Comparison of ENCODE assay signal across 8 cellular contexts in the genomic region with DNA sequence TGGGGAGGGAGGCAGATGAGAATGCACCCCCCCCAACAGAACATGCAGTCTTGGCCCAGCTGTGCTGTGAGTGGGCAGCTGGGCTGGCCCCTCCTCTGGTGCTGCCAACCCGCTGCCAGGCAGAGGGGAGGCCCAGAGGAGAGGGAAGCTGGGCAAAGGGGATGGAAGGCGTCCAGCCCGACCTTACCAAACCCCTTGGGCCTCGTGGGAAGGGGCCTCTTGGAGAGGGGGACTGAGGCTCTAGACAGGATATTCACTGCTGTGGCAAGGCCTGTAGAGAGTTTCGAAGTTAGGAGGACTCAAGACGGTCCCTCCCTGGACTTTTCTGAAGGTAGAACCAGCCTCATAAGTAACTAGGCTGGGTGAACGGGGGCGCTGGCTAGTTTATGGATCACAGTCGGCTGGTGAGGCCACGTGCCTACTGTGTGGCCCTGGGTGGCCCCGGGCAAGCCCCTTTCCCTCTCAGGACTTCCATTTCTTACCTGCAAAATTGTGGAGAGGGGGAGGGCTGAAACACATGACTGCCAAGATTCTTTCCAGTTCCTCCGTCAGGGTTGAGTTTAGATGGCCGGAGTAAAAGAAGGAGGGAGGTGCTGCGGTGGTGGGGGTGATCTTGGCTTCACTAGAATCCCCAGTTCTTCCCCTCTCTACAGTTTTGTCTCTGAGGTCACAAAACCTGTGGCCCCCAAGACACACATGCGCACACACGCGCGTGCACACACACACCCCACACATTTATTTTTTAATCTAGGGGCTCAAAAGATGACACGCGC. TPM values are rescaled to one million over a fixed set of nuclear protein-coding genes. Genes with fewer than 3 reads are reported as not detected.
DNase-seq lines count a peak whose midpoint lies in the region; ATAC-seq and TF ChIP-seq lines count a peak whose summit lies in the region.

No MANE protein-coding gene starts in this region.

- peaks cover 51% of the 10 kb centered on the region for H3K4me1 Mint-ChIP-seq in activated B cell treated with CpG ODN at 0.5 μM for 24 hours
- H3K4me1 Mint-ChIP-seq in stimulated activated naive CD8-positive, alpha-beta T cell treated with anti-CD3 and anti-CD28 coated beads, Interleukin-15, amount 100 ng/mL, for 72 hours, result peaks cover 86% of the 10 kb centered on the region

- peaks cover 31% of the 10 kb centered on the region for H3K36me3 Mint-ChIP-seq in activated B cell treated with CpG ODN at 0.5 μM for 24 hours (ENCODE audit: low read depth)

- TF ChIP-seq CTCF in C4-2B (conservative IDR thresholded peaks at IDR 0.05) (no peak), activated B cell treated with CpG ODN at 0.5 μM for 24 hours (IDR thresholded peaks at IDR 0.05) (no peak)

- peaks cover 30% of the 10 kb centered on the region for H3K4me1 ChIP-seq in effector memory CD4-positive, alpha-beta T cell (ENCODE audit: control insufficient read depth, insufficient read depth, low read length, poor library complexity, severe bottlenecking)
- peaks cover 3% of the 10 kb centered on the region for H3K4me1 ChIP-seq in mesodermal cell (ENCODE audit: control insufficient read depth, insufficient read depth, low read length, poor library complexity, severe bottlenecking)

- CTCF ChIA-PET in activated B cell treated with CpG ODN at 0.5 μM for 24 hours (lab: Charles Lee), result interaction anchor here (1.6 to 2.2 kb wide), 2 partner anchors 39 to 65 kb away, joined by 5 to 6 read pairs; no protein-coding TSS in a partner anchor

- H3K9me3 Mint-ChIP-seq in activated B cell treated with CpG ODN at 0.5 μM for 24 hours, result no peaks in the 10 kb centered on the region
- H3K9me3 Mint-ChIP-seq in stimulated activated naive CD8-positive, alpha-beta T cell treated with anti-CD3 and anti-CD28 coated beads, Interleukin-15, amount 100 ng/mL, for 72 hours, result no peaks in the 10 kb centered on the region

- no peaks in the 10 kb centered on the region for H3K27me3 ChIP-seq in effector memory CD4-positive, alpha-beta T cell (replicated peaks; ENCODE audit: control insufficient read depth, insufficient read depth, low read length, poor library complexity, severe bottlenecking)

- intact Hi-C loops in activated B cell treated with CpG ODN at 0.5 μM for 24 hours (cut with micrococcal nuclease), result loop anchor here (1.0 to 10.0 kb wide), 8 partner anchors 11 to 320 kb away; partner anchors contain the start of genes CNP, DNAJC7, KCNH4 and STAT3

- H3K9me3 ChIP-seq in effector memory CD4-positive, alpha-beta T cell (ENCODE audit: control insufficient read depth, low read length), result no peaks in the 10 kb centered on the region
- no peaks in the 10 kb centered on the region for H3K9me3 ChIP-seq in mesodermal cell (ENCODE audit: control insufficient read depth, low read length)

- H3K4me3 ChIP-seq in effector memory CD4-positive, alpha-beta T cell (ENCODE audit: insufficient read depth, low read depth, low read length, poor library complexity, severe bottlenecking), result peak overlapping the region; percentile 61
- H3K4me3 ChIP-seq in mesodermal cell (ENCODE audit: extremely low read depth, insufficient read depth, low read length, poor library complexity, severe bottlenecking), result peak overlapping the region; percentile 44

- peak overlapping the region; percentile 29 for H3K27ac ChIP-seq in C4-2B
- H3K27ac ChIP-seq in effector memory CD4-positive, alpha-beta T cell (ENCODE audit: insufficient read depth, low read length, poor library complexity, severe bottlenecking), result peak overlapping the region; percentile 88
- H3K27ac ChIP-seq in mesodermal cell (ENCODE audit: low read depth, low read length, severe bottlenecking), result no peak overlapping the region

- 77 to 82% methylated on average over 7 to 16 of the region's 20 CpGs for WGBS in mesodermal cell (ENCODE audit: insufficient coverage in 2 of 2), 2 experiments

- ATAC-seq in HG02642 (IDR thresholded peaks at IDR 0.05; ENCODE audit: poor library complexity, unreplicated experiment) (peak; percentile 10), activated B cell treated with CpG ODN at 0.5 μM for 24 hours (ENCODE audit: low read depth) (peak; percentile 37)
- ATAC-seq in stimulated activated naive CD8-positive, alpha-beta T cell treated with anti-CD3 and anti-CD28 coated beads, Interleukin-15, amount 100 ng/mL, for 72 hours, result peak; percentile 61

- peak overlapping the region; percentile 97 for H3K27ac Mint-ChIP-seq in activated B cell treated with CpG ODN at 0.5 μM for 24 hours
- peak overlapping the region; percentile 95 to 97 for H3K27ac Mint-ChIP-seq in stimulated activated naive CD8-positive, alpha-beta T cell treated with anti-CD3 and anti-CD28 coated beads, Interleukin-15, amount 100 ng/mL, for 72 hours

- POLR2A ChIA-PET in activated B cell treated with CpG ODN at 0.5 μM for 24 hours (lab: Charles Lee), result interaction anchor here (0.6 to 5.2 kb wide), 20 partner anchors 9 to 1965 kb away, joined by 3 to 61 read pairs (median 4); partner anchors contain the start of genes DNAJC7, GHDC, STAT3 and STAT5B

- peak; percentile 41 for DNase-seq in activated B cell treated with CpG ODN at 0.5 μM for 24 hours
- peak in 1 of 3 donors; percentile 39 for DNase-seq in effector memory CD4-positive, alpha-beta T cell
- DNase-seq in stimulated activated naive CD8-positive, alpha-beta T cell treated with anti-CD3 and anti-CD28 coated beads, Interleukin-15, amount 100 ng/mL, for 72 hours, result peak; percentile 73 to 76
- no peak for DNase-seq in DMS53 treated with DMSO at 0.1 percent for 48 hours (lab: John Stamatoyannopoulos, UW; ENCODE audit: unreplicated experiment)
- DNase-seq in NCI-H524 treated with DMSO at 0.1 percent for 48 hours (lab: John Stamatoyannopoulos, UW), result no peak

- H3K27me3 Mint-ChIP-seq in activated B cell treated with CpG ODN at 0.5 μM for 24 hours, result no peaks in the 10 kb centered on the region
- no peaks in the 10 kb centered on the region for H3K27me3 Mint-ChIP-seq in stimulated activated naive CD8-positive, alpha-beta T cell treated with anti-CD3 and anti-CD28 coated beads, Interleukin-15, amount 100 ng/mL, for 72 hours

- peak overlapping the region; percentile 94 for H3K4me3 Mint-ChIP-seq in activated B cell treated with CpG ODN at 0.5 μM for 24 hours
- H3K4me3 Mint-ChIP-seq in stimulated activated naive CD8-positive, alpha-beta T cell treated with anti-CD3 and anti-CD28 coated beads, Interleukin-15, amount 100 ng/mL, for 72 hours, result peak overlapping the region; percentile 89 to 93

- peaks cover 9% of the 10 kb centered on the region for H3K36me3 ChIP-seq in effector memory CD4-positive, alpha-beta T cell (ENCODE audit: control insufficient read depth, insufficient read depth, low read length)
- H3K36me3 ChIP-seq in mesodermal cell (ENCODE audit: control insufficient read depth, insufficient read depth, low read length), result no peaks in the 10 kb centered on the region

RNA-seq across cellular contexts. Expression of gene STAT5A, which starts 0.8 kb away (rescaled TPM):
- 136 and 140 TPM in 2 replicates for total RNA-seq in activated B cell treated with CpG ODN at 0.5 μM for 24 hours
- 11.4 TPM for polyA plus RNA-seq in mesodermal cell (2013, experiment 1 of 2)
- polyA plus RNA-seq in mesodermal cell (2013, experiment 2 of 2), result 7.7 TPM

RNA-seq across cellular contexts. Expression of gene STAT5B, which starts 11.3 kb away (rescaled TPM):
- total RNA-seq in activated B cell treated with CpG ODN at 0.5 μM for 24 hours, result 80.3 and 82.6 TPM in 2 replicates
- 31.3 TPM for polyA plus RNA-seq in mesodermal cell (2013, experiment 1 of 2)
- 23.8 TPM for polyA plus RNA-seq in mesodermal cell (2013, experiment 2 of 2)

Comparison
In these comparisons a context has a peak if more than half of its experiments do, and no peak if none do; other contexts are left out.
1. ATAC-seq: peak in every context shown above with its lines; median percentile 61 in stimulated activated naive CD8-positive, alpha-beta T cell treated with anti-CD3 and anti-CD28 coated beads, Interleukin-15, amount 100 ng/mL, for 72 hours; 37 in activated B cell treated with CpG ODN at 0.5 μM for 24 hours; 10 in HG02642.
2. DNase-seq: peak in activated B cell treated with CpG ODN at 0.5 μM for 24 hours (single experiment) and stimulated activated naive CD8-positive, alpha-beta T cell treated with anti-CD3 and anti-CD28 coated beads, Interleukin-15, amount 100 ng/mL, for 72 hours (2 of 2); none in DMS53 treated with DMSO at 0.1 percent for 48 hours (single experiment) and NCI-H524 treated with DMSO at 0.1 percent for 48 hours (single experiment).